ENCODE assay signal across 38 cellular contexts in genomic region chr5:23523031-23523430, GRCh38. TPM values are rescaled to one million over a fixed set of nuclear protein-coding genes. Genes with fewer than 3 reads are reported as not detected.
"Had no signal": no experiment of that assay in that cellular context is flagged by ENCODE, and none has a peak within 500 bp of the region (broad histone marks: within the 10 kb centered on the region; RNA-seq: fewer than 3 reads in every experiment).

No MANE protein-coding gene starts in this region.

- DNase-seq: Karpas-422, Kasumi-1, MG63, MM.1S, MV-4-11, NCI-H1048, NCI-H1092, NCI-H1092 treated with DMSO at 0.1 percent for 48 hours, NCI-H1105, NCI-H1105 treated with DMSO at 0.1 percent for 48 hours, NCI-H1417, NCI-H1417 treated with DMSO at 0.1 percent for 48 hours, NCI-H1436, NCI-H1436 treated with DMSO at 0.1 percent for 48 hours, NCI-H146, NCI-H1694, NCI-H1694 treated with DMSO at 0.1 percent for 48 hours, NCI-H187, NCI-H187 treated with DMSO at 0.1 percent for 48 hours, NCI-H1930, NCI-H2029, NCI-H2029 treated with DMSO at 0.1 percent for 48 hours, NCI-H2081, NCI-H2081 treated with DMSO at 0.1 percent for 48 hours, NCI-H2107, NCI-H2171, NCI-H2171 treated with DMSO at 0.1 percent for 48 hours, NCI-H2227 treated with DMSO at 0.1 percent for 48 hours, NCI-H226, NCI-H345, NCI-H446, NCI-H446 treated with DMSO at 0.1 percent for 48 hours, NCI-H510A had no signal

- H3K36me3 ChIP-seq: MG63 had no signal

- H3K9me3 ChIP-seq: MG63 had no signal

- H3K4me3 ChIP-seq: MG63 had no signal

- H3K4me2 ChIP-seq: KMS-11 had no signal

- H3K27me3 ChIP-seq: MG63 had no signal

- H3K27ac ChIP-seq: KMS-11 had no signal

RNA-seq across cellular contexts. Expression of gene PRDM9, which starts 15.6 kb away (rescaled TPM):
- total RNA-seq: LHCN-M2, M059J, MCF 10A, NCI-H460 had no signal
